Comparison of ENCODE assay signal across 22 cellular contexts in genomic region chr6:96716221-96716620, GRCh38.
DNase-seq lines count a peak whose midpoint lies in the region; TF ChIP-seq lines count a peak whose summit lies in the region.
"Had no signal": no experiment of that assay in that cellular context is flagged by ENCODE, and none has a peak within 500 bp of the region (broad histone marks: within the 10 kb centered on the region; RNA-seq: fewer than 3 reads in every experiment).

No MANE protein-coding gene starts in this region.

- no peak for TF ChIP-seq POLR2A in NB4 (IDR thresholded peaks at IDR 0.05; ENCODE audit: extremely low read depth, insufficient read length)

- H2BK15ac ChIP-seq in mesendoderm (replicated peaks; ENCODE audit: low read depth), result no peak overlapping the region

- no CpG with 5 or more reads among the region's 4 CpGs for WGBS in mesendoderm (ENCODE audit: extremely low coverage, insufficient coverage, low lambda C conversion rate)

- no peak overlapping the region for H3K4me2 ChIP-seq in mesendoderm (ENCODE audit: low read length)

- no peak overlapping the region for H2BK5ac ChIP-seq in mesendoderm (ENCODE audit: low read length)

- in situ Hi-C loops in G401 (cut with HindIII; ENCODE audit: low sequenced_read_pairs), result no loop called here
- in situ Hi-C loops in ACHN (cut with HindIII; ENCODE audit: low pct_ligation_motif_present, low pct_unique_long_range_greater_than_20kb, low sequenced_read_pairs), result no loop called here

- no peaks in the 10 kb centered on the region for H3K27me3 ChIP-seq in mesendoderm (ENCODE audit: insufficient read depth, low read length, poor library complexity)
- H3K27me3 ChIP-seq: cardiac muscle cell had no signal

- H3K9ac ChIP-seq in mesendoderm (ENCODE audit: low read length), result no peak overlapping the region
- H3K9ac ChIP-seq: parathyroid adenoma had no signal

- no peaks in the 10 kb centered on the region for H3K4me1 ChIP-seq in mesendoderm (ENCODE audit: control insufficient read depth, low read depth, low read length)
- H3K4me1 ChIP-seq: left ventricle myocardium inferior, parathyroid adenoma had no signal

- H4K5ac ChIP-seq in mesendoderm (ENCODE audit: low read length), result no peak overlapping the region

- no peaks in the 10 kb centered on the region for H3K79me2 ChIP-seq in mesendoderm (ENCODE audit: control insufficient read depth, insufficient read depth, low read length)
- H3K79me2 ChIP-seq: parathyroid adenoma had no signal

- no peak overlapping the region for H2BK120ac ChIP-seq in mesendoderm (ENCODE audit: low read depth, low read length)

- H3K18ac ChIP-seq in mesendoderm (ENCODE audit: low read length), result no peak overlapping the region

- no peak overlapping the region for H3K4ac ChIP-seq in mesendoderm (ENCODE audit: low read depth, low read length)

- no peak overlapping the region for H3K27ac ChIP-seq in mesendoderm (ENCODE audit: low read depth, low read length)
- H3K27ac ChIP-seq: cardiac muscle cell, left ventricle myocardium inferior, parathyroid adenoma had no signal

- H3K4me3 ChIP-seq in NB4 (ENCODE audit: low read depth, low read length), result no peak overlapping the region
- H3K4me3 ChIP-seq in mesendoderm (ENCODE audit: low read length), result no peak overlapping the region
- H3K4me3 ChIP-seq: cardiac muscle cell, left ventricle myocardium inferior had no signal

- H4K8ac ChIP-seq in mesendoderm (ENCODE audit: low read depth, low read length), result no peak overlapping the region

- H3K23ac ChIP-seq in mesendoderm (ENCODE audit: low read length), result no peak overlapping the region

- H3K79me1 ChIP-seq in mesendoderm (ENCODE audit: low read length), result no peaks in the 10 kb centered on the region

- no peak overlapping the region for H2AK5ac ChIP-seq in mesendoderm (ENCODE audit: low read length)

- TF ChIP-seq CTCF in NB4 (IDR thresholded peaks at IDR 0.05; ENCODE audit: low read depth, low read length), result peak; percentile 28

- no peak overlapping the region for H3K56ac ChIP-seq in mesendoderm (ENCODE audit: low read length)

- no peaks in the 10 kb centered on the region for H3K36me3 ChIP-seq in mesendoderm (ENCODE audit: control insufficient read depth, insufficient read depth, low read length)
- H3K36me3 ChIP-seq: cardiac muscle cell, left ventricle myocardium inferior had no signal

- peak; percentile 37 for DNase-seq in DMS53 (lab: John Stamatoyannopoulos, UW)
- DNase-seq in DMS53 treated with DMSO at 0.1 percent for 48 hours (lab: John Stamatoyannopoulos, UW; ENCODE audit: unreplicated experiment), result no peak
- peak; percentile 25 for DNase-seq in NB4 (ENCODE audit: low read depth)
- DNase-seq in SK-N-DZ (ENCODE audit: low spot score), result peak; percentile 19
- peak; percentile 51 for DNase-seq in mesendoderm
- DNase-seq in G401 (ENCODE audit: low spot score), result no peak
- DNase-seq in ecto neural progenitor cell (ENCODE audit: low spot score), result no peak
- DNase-seq in ACHN, result no peak
- DNase-seq: 8988T; activated CD4-positive, alpha-beta T cell treated with anti-CD3 and anti-CD28 coated beads for 4 hours; activated CD8-positive, alpha-beta memory T cell treated with anti-CD3 and anti-CD28 coated beads, Interleukin-2, amount 10 ng/mL, durations not matched to agents 7 days and 5 days; activated naive CD4-positive, alpha-beta T cell treated with anti-CD3 and anti-CD28 coated beads, Interleukin-2, amount 10 ng/mL, durations not matched to agents 7 days and 5 days; amygdala; left ventricle myocardium inferior; NCI-H1105 treated with DMSO at 0.1 percent for 48 hours; NCI-H2107; NCI-H774; right cardiac atrium; SHP77 treated with DMSO at 0.1 percent for 48 hours; trophoblast cell had no signal

Comparison
In these comparisons a context has a peak if more than half of its experiments do, and no peak if none do; other contexts are left out.
1. DNase-seq: peak in DMS53 (single experiment), NB4 (single experiment), SK-N-DZ (single experiment) and mesendoderm (single experiment); none in DMS53 treated with DMSO at 0.1 percent for 48 hours (single experiment), G401 (single experiment), ecto neural progenitor cell (single experiment) and ACHN (single experiment).